17 cellular contexts compared by ENCODE assay signal in the genomic region with DNA sequence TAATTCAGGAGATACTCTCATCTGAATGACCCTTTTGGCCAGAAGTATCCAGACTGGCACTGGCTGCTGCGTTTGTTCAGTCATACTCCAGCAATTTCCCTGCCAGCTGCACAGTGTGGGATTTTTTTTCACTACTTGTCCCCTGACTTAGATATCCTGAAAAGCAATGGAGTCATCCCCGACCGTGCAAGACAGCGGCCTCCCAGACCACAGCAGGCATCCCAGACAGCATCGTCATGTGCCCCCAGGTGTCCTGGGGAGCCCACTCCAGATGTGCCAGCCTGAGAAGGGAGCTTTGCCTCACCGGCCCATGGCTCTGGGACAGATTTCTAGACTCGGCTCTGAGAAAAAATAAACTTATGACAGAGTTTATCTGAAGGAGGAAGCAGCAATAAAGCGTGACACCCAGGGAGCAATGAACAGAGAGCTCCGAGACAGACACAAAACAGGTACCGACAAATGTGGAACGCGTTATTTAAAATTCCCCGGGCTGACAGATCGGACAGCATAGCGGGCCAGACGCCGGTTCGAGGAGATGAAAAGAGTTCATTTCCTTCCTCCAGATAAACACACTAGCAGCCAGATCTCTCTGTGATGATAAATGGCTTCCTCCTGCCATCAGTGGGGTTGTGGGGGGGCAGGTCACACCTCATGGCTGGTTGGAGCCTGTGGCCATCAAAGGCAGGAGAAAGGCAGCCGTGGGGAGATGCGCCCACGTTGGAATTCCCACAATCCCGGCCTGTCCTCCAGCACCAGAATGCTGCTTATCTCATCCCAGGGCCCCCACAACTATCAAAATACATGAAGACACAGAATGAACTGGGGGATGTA.
DNase-seq lines count a peak whose midpoint lies in the region; ATAC-seq and TF ChIP-seq lines count a peak whose summit lies in the region.
"Had no signal": no experiment of that assay in that cellular context is flagged by ENCODE, and none has a peak within 500 bp of the region (broad histone marks: within the 10 kb centered on the region; RNA-seq: fewer than 3 reads in every experiment).

No MANE protein-coding gene starts in this region.

- peak; percentile 14 for DNase-seq in activated naive CD4-positive, alpha-beta T cell treated with anti-CD3 and anti-CD28 coated beads, Interleukin-2, amount 10 ng/mL, durations not matched to agents 7 days and 5 days
- DNase-seq in activated naive CD4-positive, alpha-beta T cell treated with Interleukin-2 at 50 U/mL for 16 hours, result no peak
- no peak for DNase-seq in activated B cell treated with CpG ODN at 0.5 μM for 24 hours
- no peak for DNase-seq in left lobe of liver (ENCODE audit: low spot score)
- no peak for DNase-seq in stimulated activated naive B cell treated with anti-CD40 and anti-IgM and Interleukin-4, amounts not matched to agents 10 μg/mL and 1 μg/mL and 100 μg/mL, for 72 hours
- no peak for DNase-seq in activated CD4-positive, alpha-beta memory T cell treated with anti-CD3 and anti-CD28 coated beads for 36 hours
- no peak for DNase-seq in superior temporal gyrus (ENCODE audit: extremely low spot score)
- DNase-seq: CD4-positive, alpha-beta T cell; DMS79; HCEC 1CT; NCI-H146; NCI-H345; nephron progenitor cell; stimulated activated naive CD8-positive, alpha-beta T cell treated with anti-CD3 and anti-CD28 coated beads, Interleukin-15, amount 100 ng/mL, for 72 hours had no signal

- H3K27me3 Mint-ChIP-seq in activated naive CD4-positive, alpha-beta T cell treated with anti-CD3 and anti-CD28 coated beads, Interleukin-2, amount 10 ng/mL, durations not matched to agents 7 days and 5 days, result peaks cover 78% of the 10 kb centered on the region
- H3K27me3 Mint-ChIP-seq in activated B cell treated with CpG ODN at 0.5 μM for 24 hours, result peaks cover 39% of the 10 kb centered on the region
- H3K27me3 Mint-ChIP-seq in stimulated activated naive B cell treated with anti-CD40 and anti-IgM and Interleukin-4, amounts not matched to agents 10 μg/mL and 1 μg/mL and 100 μg/mL, for 72 hours, result peaks cover 73 to 78% of the 10 kb centered on the region in 2 donors
- H3K27me3 Mint-ChIP-seq in activated CD4-positive, alpha-beta memory T cell treated with anti-CD3 and anti-CD28 coated beads for 36 hours, result peaks cover 51% of the 10 kb centered on the region

- TF ChIP-seq CTCF in activated B cell treated with CpG ODN at 0.5 μM for 24 hours (IDR thresholded peaks at IDR 0.05), result no peak

- CTCF ChIA-PET in activated naive CD4-positive, alpha-beta T cell treated with anti-CD3 and anti-CD28 coated beads, Interleukin-2, amount 10 ng/mL, durations not matched to agents 7 days and 5 days (lab: Charles Lee), result interaction anchor here (1.0 kb wide), 1 partner anchor 10 kb away, joined by 3 read pairs; no protein-coding TSS in a partner anchor
- CTCF ChIA-PET in activated B cell treated with CpG ODN at 0.5 μM for 24 hours (lab: Charles Lee), result no interaction called here
- CTCF ChIA-PET in activated CD4-positive, alpha-beta memory T cell treated with anti-CD3 and anti-CD28 coated beads for 36 hours (lab: Charles Lee), result interaction anchor here (0.6 kb wide), 1 partner anchor 1016 kb away, joined by 3 read pairs; no protein-coding TSS in a partner anchor

- H3K27ac Mint-ChIP-seq in activated naive CD4-positive, alpha-beta T cell treated with anti-CD3 and anti-CD28 coated beads, Interleukin-2, amount 10 ng/mL, durations not matched to agents 7 days and 5 days, result no peak overlapping the region
- no peak overlapping the region for H3K27ac Mint-ChIP-seq in activated B cell treated with CpG ODN at 0.5 μM for 24 hours
- H3K27ac Mint-ChIP-seq in stimulated activated naive B cell treated with anti-CD40 and anti-IgM and Interleukin-4, amounts not matched to agents 10 μg/mL and 1 μg/mL and 100 μg/mL, for 72 hours, result no peak overlapping the region
- no peak overlapping the region for H3K27ac Mint-ChIP-seq in activated CD4-positive, alpha-beta memory T cell treated with anti-CD3 and anti-CD28 coated beads for 36 hours
- H3K27ac Mint-ChIP-seq: CD4-positive, alpha-beta T cell; nephron progenitor cell had no signal

- H3K9me3 Mint-ChIP-seq in activated naive CD4-positive, alpha-beta T cell treated with anti-CD3 and anti-CD28 coated beads, Interleukin-2, amount 10 ng/mL, durations not matched to agents 7 days and 5 days, result no peaks in the 10 kb centered on the region
- peaks cover 3% of the 10 kb centered on the region for H3K9me3 Mint-ChIP-seq in activated B cell treated with CpG ODN at 0.5 μM for 24 hours
- peaks cover 0 to 5% of the 10 kb centered on the region in 2 donors for H3K9me3 Mint-ChIP-seq in stimulated activated naive B cell treated with anti-CD40 and anti-IgM and Interleukin-4, amounts not matched to agents 10 μg/mL and 1 μg/mL and 100 μg/mL, for 72 hours
- H3K9me3 Mint-ChIP-seq in activated CD4-positive, alpha-beta memory T cell treated with anti-CD3 and anti-CD28 coated beads for 36 hours, result peaks cover 3% of the 10 kb centered on the region
- H3K9me3 Mint-ChIP-seq: CD4-positive, alpha-beta T cell; central memory CD8-positive, alpha-beta T cell; nephron progenitor cell; stimulated activated naive CD8-positive, alpha-beta T cell treated with anti-CD3 and anti-CD28 coated beads, Interleukin-15, amount 100 ng/mL, for 72 hours had no signal

- H3K4me3 Mint-ChIP-seq in activated naive CD4-positive, alpha-beta T cell treated with anti-CD3 and anti-CD28 coated beads, Interleukin-2, amount 10 ng/mL, durations not matched to agents 7 days and 5 days, result no peak overlapping the region
- peak overlapping the region; percentile 29 for H3K4me3 Mint-ChIP-seq in activated B cell treated with CpG ODN at 0.5 μM for 24 hours
- peak overlapping the region in 1 of 2 donors; percentile 37 for H3K4me3 Mint-ChIP-seq in stimulated activated naive B cell treated with anti-CD40 and anti-IgM and Interleukin-4, amounts not matched to agents 10 μg/mL and 1 μg/mL and 100 μg/mL, for 72 hours
- H3K4me3 Mint-ChIP-seq in activated CD4-positive, alpha-beta memory T cell treated with anti-CD3 and anti-CD28 coated beads for 36 hours, result no peak overlapping the region
- H3K4me3 Mint-ChIP-seq: CD4-positive, alpha-beta T cell; central memory CD8-positive, alpha-beta T cell; nephron progenitor cell; stimulated activated naive CD8-positive, alpha-beta T cell treated with anti-CD3 and anti-CD28 coated beads, Interleukin-15, amount 100 ng/mL, for 72 hours had no signal

- no peaks in the 10 kb centered on the region for H3K36me3 Mint-ChIP-seq in activated naive CD4-positive, alpha-beta T cell treated with anti-CD3 and anti-CD28 coated beads, Interleukin-2, amount 10 ng/mL, durations not matched to agents 7 days and 5 days
- H3K36me3 Mint-ChIP-seq in activated B cell treated with CpG ODN at 0.5 μM for 24 hours (ENCODE audit: low read depth), result no peaks in the 10 kb centered on the region
- no peaks in the 10 kb centered on the region for H3K36me3 Mint-ChIP-seq in stimulated activated naive B cell treated with anti-CD40 and anti-IgM and Interleukin-4, amounts not matched to agents 10 μg/mL and 1 μg/mL and 100 μg/mL, for 72 hours
- H3K36me3 Mint-ChIP-seq in activated CD4-positive, alpha-beta memory T cell treated with anti-CD3 and anti-CD28 coated beads for 36 hours, result no peaks in the 10 kb centered on the region

- intact Hi-C loops in activated B cell treated with CpG ODN at 0.5 μM for 24 hours (cut with micrococcal nuclease), result no loop called here
- intact Hi-C loops in activated CD4-positive, alpha-beta memory T cell treated with anti-CD3 and anti-CD28 coated beads for 36 hours (cut with micrococcal nuclease), result no loop called here

- peaks cover 4% of the 10 kb centered on the region for H3K4me1 Mint-ChIP-seq in activated naive CD4-positive, alpha-beta T cell treated with anti-CD3 and anti-CD28 coated beads, Interleukin-2, amount 10 ng/mL, durations not matched to agents 7 days and 5 days
- H3K4me1 Mint-ChIP-seq in activated B cell treated with CpG ODN at 0.5 μM for 24 hours, result peaks cover 8% of the 10 kb centered on the region
- H3K4me1 Mint-ChIP-seq in stimulated activated naive B cell treated with anti-CD40 and anti-IgM and Interleukin-4, amounts not matched to agents 10 μg/mL and 1 μg/mL and 100 μg/mL, for 72 hours, result peaks cover 7 to 10% of the 10 kb centered on the region in 2 donors
- H3K4me1 Mint-ChIP-seq in activated CD4-positive, alpha-beta memory T cell treated with anti-CD3 and anti-CD28 coated beads for 36 hours (ENCODE audit: low read depth), result peaks cover 4% of the 10 kb centered on the region
- H3K4me1 Mint-ChIP-seq: central memory CD8-positive, alpha-beta T cell had no signal

- POLR2A ChIA-PET in activated B cell treated with CpG ODN at 0.5 μM for 24 hours (lab: Charles Lee), result no interaction called here
- POLR2A ChIA-PET in activated CD4-positive, alpha-beta memory T cell treated with anti-CD3 and anti-CD28 coated beads for 36 hours (lab: Charles Lee), result no interaction called here

- ATAC-seq in activated B cell treated with CpG ODN at 0.5 μM for 24 hours (ENCODE audit: low read depth) (no peak), left lobe of liver (peak; percentile 36), HG02870 (IDR thresholded peaks at IDR 0.05; ENCODE audit: unreplicated experiment) (no peak)
- peak; percentile 42 to 61 for ATAC-seq in stimulated activated naive B cell treated with anti-CD40 and anti-IgM and Interleukin-4, amounts not matched to agents 10 μg/mL and 1 μg/mL and 100 μg/mL, for 72 hours (replicated peaks)
- ATAC-seq: A549; stimulated activated naive CD8-positive, alpha-beta T cell treated with anti-CD3 and anti-CD28 coated beads, Interleukin-15, amount 100 ng/mL, for 72 hours had no signal

Comparison
In these comparisons a context has a peak if more than half of its experiments do, and no peak if none do; other contexts are left out.
1. ATAC-seq: peak in left lobe of liver (single experiment) and stimulated activated naive B cell treated with anti-CD40 and anti-IgM and Interleukin-4, amounts not matched to agents 10 μg/mL and 1 μg/mL and 100 μg/mL, for 72 hours (2 of 2); none in activated B cell treated with CpG ODN at 0.5 μM for 24 hours (single experiment) and HG02870 (single experiment).